In the genomic region with DNA sequence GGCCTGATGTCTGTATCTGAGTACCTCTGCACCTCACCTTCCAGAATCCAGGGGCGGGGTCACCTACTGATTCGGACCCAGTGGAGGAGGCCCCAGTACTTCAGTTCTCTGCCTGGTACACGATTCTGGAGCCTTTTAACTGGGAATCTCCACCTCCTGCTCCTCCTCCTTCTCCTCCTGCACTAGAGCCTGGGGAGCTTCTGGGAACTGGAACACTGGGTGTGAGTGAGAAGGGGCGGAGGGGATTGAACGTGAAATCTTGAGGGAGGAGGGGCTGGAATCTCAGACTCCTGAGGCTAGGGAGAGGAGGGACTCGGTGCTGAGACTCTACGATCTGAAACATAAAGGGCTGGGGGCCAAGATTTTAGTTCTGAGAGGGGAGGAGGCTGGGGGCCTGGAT, we compare ENCODE assay signal across 25 cellular contexts. TPM values are rescaled to one million over a fixed set of nuclear protein-coding genes. Genes with fewer than 3 reads are reported as not detected.
A peak's percentile ranks its signal among the peaks of the same experiment; 100 is the strongest.
DNase-seq lines count a peak whose midpoint lies in the region; ATAC-seq and TF ChIP-seq lines count a peak whose summit lies in the region.
"Had no signal": no experiment of that assay in that cellular context is flagged by ENCODE, and none has a peak within 500 bp of the region (broad histone marks: within the 10 kb centered on the region; RNA-seq: fewer than 3 reads in every experiment).

A gene with protein sequence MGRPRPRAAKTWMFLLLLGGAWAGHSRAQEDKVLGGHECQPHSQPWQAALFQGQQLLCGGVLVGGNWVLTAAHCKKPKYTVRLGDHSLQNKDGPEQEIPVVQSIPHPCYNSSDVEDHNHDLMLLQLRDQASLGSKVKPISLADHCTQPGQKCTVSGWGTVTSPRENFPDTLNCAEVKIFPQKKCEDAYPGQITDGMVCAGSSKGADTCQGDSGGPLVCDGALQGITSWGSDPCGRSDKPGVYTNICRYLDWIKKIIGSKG (minus strand): TSS at position 110 of the 400 bp plus-strand sequence. CDS start 437 bp downstream, outside the sequence.

- H3K27ac Mint-ChIP-seq in Calu3 (ENCODE audit: unreplicated experiment) (peak within 1 kb of the TSS; percentile 80), natural killer cell (peak within 1 kb of the TSS in 1 of 2 donors; percentile 33)
- H3K27ac Mint-ChIP-seq: activated CD4-positive, alpha-beta memory T cell treated with anti-CD3 and anti-CD28 coated beads for 36 hours; activated naive CD4-positive, alpha-beta T cell treated with anti-CD3 and anti-CD28 coated beads, Interleukin-2, amount 10 ng/mL, durations not matched to agents 7 days and 5 days; CD8-positive, alpha-beta T cell; naive thymus-derived CD4-positive, alpha-beta T cell; stimulated activated memory B cell treated with anti-CD40 and anti-IgM and Interleukin-4, amounts not matched to agents 10 μg/mL and 1 μg/mL and 100 μg/mL, for 72 hours; T-cell had no signal

- CTCF ChIA-PET in Calu3 (lab: Charles Lee) (interaction anchor here (0.8 to 2.5 kb wide), 3 partner anchors 10 to 16 kb away, joined by 5 to 24 read pairs (median 10); no protein-coding TSS in a partner anchor), PC-9 (lab: Charles Lee) (interaction anchor here (0.6 to 2.6 kb wide), 4 partner anchors 9 to 410 kb away, joined by 3 to 20 read pairs (median 5); partner anchors contain the start of gene KLK7)

- H3K36me3 Mint-ChIP-seq in Calu3 (ENCODE audit: insufficient read depth, unreplicated experiment) (peaks cover 26% of the 10 kb centered on the region), natural killer cell (no peaks in the 10 kb centered on the region)
- H3K36me3 Mint-ChIP-seq: activated CD4-positive, alpha-beta memory T cell treated with anti-CD3 and anti-CD28 coated beads for 36 hours; activated naive CD4-positive, alpha-beta T cell treated with anti-CD3 and anti-CD28 coated beads, Interleukin-2, amount 10 ng/mL, durations not matched to agents 7 days and 5 days; CD8-positive, alpha-beta T cell; naive thymus-derived CD4-positive, alpha-beta T cell; stimulated activated memory B cell treated with anti-CD40 and anti-IgM and Interleukin-4, amounts not matched to agents 10 μg/mL and 1 μg/mL and 100 μg/mL, for 72 hours; T-cell had no signal

- H3K4me1 Mint-ChIP-seq in Calu3 (ENCODE audit: low read depth, unreplicated experiment) (peaks cover 41% of the 10 kb centered on the region), natural killer cell (peaks cover 0 to 6% of the 10 kb centered on the region in 2 donors)
- H3K4me1 Mint-ChIP-seq: activated naive CD4-positive, alpha-beta T cell treated with anti-CD3 and anti-CD28 coated beads, Interleukin-2, amount 10 ng/mL, durations not matched to agents 7 days and 5 days; stimulated activated memory B cell treated with anti-CD40 and anti-IgM and Interleukin-4, amounts not matched to agents 10 μg/mL and 1 μg/mL and 100 μg/mL, for 72 hours had no signal

- H3K4me3 Mint-ChIP-seq in Calu3 (ENCODE audit: low read depth, unreplicated experiment) (peak within 1 kb of the TSS; percentile 74), natural killer cell (no peak within 1 kb of the TSS)
- H3K4me3 Mint-ChIP-seq: activated CD4-positive, alpha-beta memory T cell treated with anti-CD3 and anti-CD28 coated beads for 36 hours; activated naive CD4-positive, alpha-beta T cell treated with anti-CD3 and anti-CD28 coated beads, Interleukin-2, amount 10 ng/mL, durations not matched to agents 7 days and 5 days; CD8-positive, alpha-beta T cell; stimulated activated memory B cell treated with anti-CD40 and anti-IgM and Interleukin-4, amounts not matched to agents 10 μg/mL and 1 μg/mL and 100 μg/mL, for 72 hours; T-cell had no signal

- no peaks in the 10 kb centered on the region for H3K9me3 Mint-ChIP-seq in Calu3 (ENCODE audit: low read depth, unreplicated experiment)
- H3K9me3 Mint-ChIP-seq in natural killer cell: no peaks in the 10 kb centered on the region
- H3K9me3 Mint-ChIP-seq: activated CD4-positive, alpha-beta memory T cell treated with anti-CD3 and anti-CD28 coated beads for 36 hours; activated naive CD4-positive, alpha-beta T cell treated with anti-CD3 and anti-CD28 coated beads, Interleukin-2, amount 10 ng/mL, durations not matched to agents 7 days and 5 days; CD8-positive, alpha-beta T cell; naive thymus-derived CD4-positive, alpha-beta T cell; T-cell had no signal

- ATAC-seq in GM21515 (IDR thresholded peaks at IDR 0.05; ENCODE audit: unreplicated experiment): no peak
- no peak for ATAC-seq in natural killer cell
- ATAC-seq: CD8-positive, alpha-beta T cell; gastroesophageal sphincter; naive thymus-derived CD4-positive, alpha-beta T cell; stimulated activated memory B cell treated with anti-CD40 and anti-IgM and Interleukin-4, amounts not matched to agents 10 μg/mL and 1 μg/mL and 100 μg/mL, for 72 hours; T-cell had no signal

- H2AFZ ChIP-seq in PC-9: peak within 1 kb of the TSS; percentile 77
- H2AFZ ChIP-seq in osteoblast (ENCODE audit: low read length): no peak within 1 kb of the TSS

- H3K4me3 ChIP-seq in PC-9 (peak within 1 kb of the TSS; percentile 64), iPS-15b (ENCODE audit: low read depth, low read length) (peak within 1 kb of the TSS; percentile 81), osteoblast (ENCODE audit: insufficient read depth, low read length) (no peak within 1 kb of the TSS)
- H3K4me3 ChIP-seq: ascending aorta, gastroesophageal sphincter, MG63, transverse colon had no signal

- H3K9me2 ChIP-seq in PC-9 (ENCODE audit: insufficient read depth): no peaks in the 10 kb centered on the region

- BruUV-seq in Calu3 (replicated peaks; lab: Mats Ljungman, UMichigan) (no TSS peak), PC-9 (replicated peaks; lab: Mats Ljungman, UMichigan) (no TSS peak)

- H3F3A ChIP-seq in PC-9 (ENCODE audit: insufficient read depth, low read depth): peaks cover 19% of the 10 kb centered on the region; the same call in 1 of the 2 replicates

- peak within 1 kb of the TSS; percentile 93 for H3K4me2 ChIP-seq in PC-9
- H3K4me2 ChIP-seq in osteoblast (ENCODE audit: insufficient read depth, low read length): no peak within 1 kb of the TSS

- TF ChIP-seq CTCF in Calu3 (IDR thresholded peaks at IDR 0.05; ENCODE audit: unreplicated experiment) (no peak), PC-9 (conservative IDR thresholded peaks at IDR 0.05) (no peak), osteoblast (IDR thresholded peaks at IDR 0.05; ENCODE audit: extremely low read depth, low read depth, low read length) (no peak), natural killer cell (IDR thresholded peaks at IDR 0.05) (no peak)

- POLR2A ChIA-PET in PC-9 (lab: Charles Lee; ENCODE audit: unreplicated experiment): interaction anchor here (0.5 to 2.1 kb wide), 6 partner anchors 17 to 262 kb away, joined by 3 to 22 read pairs (median 6); partner anchors contain the start of gene KLK6

- H3K4me1 ChIP-seq in PC-9 (replicated peaks; ENCODE audit: insufficient read depth): peaks cover 8% of the 10 kb centered on the region
- H3K4me1 ChIP-seq in iPS-15b (ENCODE audit: control insufficient read depth, insufficient read depth, low read length): no peaks in the 10 kb centered on the region
- no peaks in the 10 kb centered on the region for H3K4me1 ChIP-seq in osteoblast (ENCODE audit: insufficient read depth, low read length)
- H3K4me1 ChIP-seq: ascending aorta, gastroesophageal sphincter, transverse colon had no signal

- H3K27me3 ChIP-seq in PC-9 (ENCODE audit: insufficient read depth, low read depth) (no peaks in the 10 kb centered on the region), iPS-15b (ENCODE audit: control insufficient read depth, insufficient read depth, low read length) (peaks cover 6% of the 10 kb centered on the region), osteoblast (ENCODE audit: insufficient read depth, low read length) (no peaks in the 10 kb centered on the region)
- H3K27me3 ChIP-seq: ascending aorta had no signal

- DNase-seq in Calu3 (no peak), PC-9 (peak; percentile 64 to 70), osteoblast (ENCODE audit: insufficient read length, low spot score, missing footprints) (peak; percentile 43), NCI-H1105 (lab: John Stamatoyannopoulos, UW) (no peak), natural killer cell (no peak)
- DNase-seq in central memory CD4-positive, alpha-beta T cell: no peak
- DNase-seq: ACHN; activated CD4-positive, alpha-beta memory T cell treated with anti-CD3 and anti-CD28 coated beads for 36 hours; activated naive CD4-positive, alpha-beta T cell treated with anti-CD3 and anti-CD28 coated beads, Interleukin-2, amount 10 ng/mL, durations not matched to agents 7 days and 5 days; CD8-positive, alpha-beta T cell; DMS79 treated with DMSO at 0.1 percent for 48 hours; MG63; naive thymus-derived CD4-positive, alpha-beta T cell; NCI-H1694 treated with DMSO at 0.1 percent for 48 hours; retina; Right ventricle myocardium superior; T-cell; transverse colon had no signal

- peaks cover 26% of the 10 kb centered on the region for H3K79me2 ChIP-seq in PC-9 (ENCODE audit: low read depth)
- no peaks in the 10 kb centered on the region for H3K79me2 ChIP-seq in osteoblast (ENCODE audit: insufficient read depth, low read length)

- H3K27ac ChIP-seq in PC-9: peak within 1 kb of the TSS; percentile 66
- no peak within 1 kb of the TSS for H3K27ac ChIP-seq in osteoblast (ENCODE audit: low read depth, low read length)
- H3K27ac ChIP-seq: ascending aorta, gastroesophageal sphincter, transverse colon had no signal

- peaks cover 7% of the 10 kb centered on the region; the same call in 1 of the 2 replicates for H3K36me3 ChIP-seq in PC-9 (ENCODE audit: low read depth)
- H3K36me3 ChIP-seq in iPS-15b (ENCODE audit: control insufficient read depth, insufficient read depth, low read length): no peaks in the 10 kb centered on the region
- no peaks in the 10 kb centered on the region for H3K36me3 ChIP-seq in osteoblast (ENCODE audit: insufficient read depth, low read length)
- H3K36me3 ChIP-seq: ascending aorta, gastroesophageal sphincter, MG63, transverse colon had no signal

- H4K20me1 ChIP-seq in PC-9 (ENCODE audit: insufficient read depth) (no peaks in the 10 kb centered on the region), osteoblast (ENCODE audit: insufficient read depth, low read length) (no peaks in the 10 kb centered on the region)

- H3K27me3 Mint-ChIP-seq in Calu3 (ENCODE audit: unreplicated experiment) (peaks cover 43% of the 10 kb centered on the region), natural killer cell (ENCODE audit: low read depth in 2 of 2) (peaks cover 39 to 45% of the 10 kb centered on the region in 2 donors)

- intact Hi-C loops in Calu3 (cut with micrococcal nuclease; ENCODE audit: unreplicated experiment) (no loop called here), PC-9 (cut with micrococcal nuclease; ENCODE audit: unreplicated experiment) (loop anchor here (1.0 kb wide), 3 partner anchors 9 to 32 kb away; partner anchors contain the start of gene KLK6), natural killer cell (cut with micrococcal nuclease) (no loop called here)

- peak within 1 kb of the TSS; percentile 62 for H3K9ac ChIP-seq in iPS-15b (ENCODE audit: low read depth, low read length)

- H3K9me3 ChIP-seq in PC-9 (ENCODE audit: insufficient read depth, low read depth) (no peaks in the 10 kb centered on the region), iPS-15b (ENCODE audit: control insufficient read depth, insufficient read depth, low read length) (no peaks in the 10 kb centered on the region), osteoblast (ENCODE audit: low read depth, low read length) (no peaks in the 10 kb centered on the region)
- H3K9me3 ChIP-seq: ascending aorta, gastroesophageal sphincter, MG63, transverse colon had no signal

RNA-seq across cellular contexts. Expression of the gene that starts here (rescaled TPM):
- 0.71 and 0.91 TPM in 2 replicates for total RNA-seq in Calu3 (2022)
- total RNA-seq in PC-9 (2021): 120 and 128 TPM in 2 replicates
- total RNA-seq in osteoblast: not detected in 2 replicates
- total RNA-seq in natural killer cell: not detected
- total RNA-seq: activated CD4-positive, alpha-beta memory T cell treated with anti-CD3 and anti-CD28 coated beads for 36 hours; ascending aorta; CD8-positive, alpha-beta T cell; endothelial cell of umbilical vein; lung microvascular endothelial cell; naive thymus-derived CD4-positive, alpha-beta T cell; Right ventricle myocardium superior; T-cell; transverse colon had no signal

Comparison
In these comparisons a context has a peak if more than half of its experiments do, and no peak if none do; other contexts are left out.
1. RNA of the gene that starts here (total RNA-seq): 120 to 128 TPM in PC-9; 0.71 to 0.91 TPM in Calu3, not detected in osteoblast and not detected in natural killer cell; every median in the first group is over 10 times any median in the second.
2. Peak in DNase-seq in osteoblast; RNA of the gene not detected or under 1 TPM.
3. DNase-seq: peak in PC-9 (2 of 2); none in Calu3 (single experiment), NCI-H1105 (single experiment), natural killer cell (single experiment) and central memory CD4-positive, alpha-beta T cell (single experiment).